Comparison of ENCODE assay signal across 8 cellular contexts in the genomic region with DNA sequence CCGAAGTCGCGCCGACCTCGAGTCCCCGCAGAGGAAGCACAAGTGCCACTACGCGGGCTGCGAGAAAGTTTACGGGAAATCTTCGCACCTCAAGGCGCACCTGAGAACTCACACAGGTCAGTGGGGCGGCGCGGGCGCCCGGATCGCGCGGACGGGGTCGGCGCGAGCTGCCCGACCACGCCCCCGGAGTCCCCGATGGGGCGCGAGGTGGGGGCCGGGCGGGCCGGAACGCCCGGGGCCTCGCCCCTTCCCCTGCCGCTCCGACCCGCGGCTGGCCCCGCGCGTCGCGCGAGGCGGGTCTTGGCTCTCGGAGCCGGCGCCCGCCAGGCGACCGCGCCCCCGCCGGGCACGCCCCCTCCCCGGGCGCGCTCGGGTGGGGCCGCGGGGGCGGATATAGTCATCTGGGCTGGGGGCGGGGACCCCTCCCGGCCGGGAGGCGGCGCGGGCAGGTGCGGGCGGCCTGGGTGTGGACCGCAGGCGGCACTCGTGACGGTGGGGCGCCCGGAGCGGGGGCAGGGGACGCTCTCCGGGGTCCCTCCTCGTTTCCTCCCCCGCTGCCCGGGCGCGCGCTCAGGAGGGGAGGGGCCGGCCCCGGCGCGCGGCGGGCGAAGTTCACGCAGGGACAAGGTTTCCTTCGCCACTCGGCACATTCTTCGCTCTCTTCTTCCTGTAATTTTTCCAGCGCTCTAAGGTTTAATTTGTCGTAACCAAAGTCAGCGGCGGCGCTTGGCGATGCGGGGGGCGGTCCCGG. TPM values are rescaled to one million over a fixed set of nuclear protein-coding genes. Genes with fewer than 3 reads are reported as not detected.
DNase-seq lines count a peak whose midpoint lies in the region; ATAC-seq, FAIRE-seq and TF ChIP-seq lines count a peak whose summit lies in the region.

No MANE protein-coding gene starts in this region.

- POLR2A ChIA-PET in A549 (lab: Yijun Ruan, JAX) = no interaction called here

- TF ChIP-seq CTCF in A549 (IDR thresholded peaks at IDR 0.05) = no peak

- H3K4me3 ChIP-seq in A549 (peak overlapping the region; percentile 71), muscle layer of duodenum (ENCODE audit: low read depth in 1 of 2, low read length in 2 of 2) (peak overlapping the region; percentile 79 to 85)

- no peaks in the 10 kb centered on the region for H3K27me3 ChIP-seq in muscle layer of duodenum (ENCODE audit: low read depth, low read length)

- DNase-seq in A549 (ENCODE audit: low read depth in 1 of 2, low spot score in 1 of 2) = peak; percentile 38 to 40
- peak; percentile 19 for DNase-seq in NCI-H226
- peak; percentile 73 for DNase-seq in activated T-cell treated with anti-CD3 and anti-CD28 coated beads for 1 hour (ENCODE audit: low read depth)
- DNase-seq in epithelial cell of prostate (ENCODE audit: low read depth, low spot score) = no peak
- DNase-seq in stimulated activated naive CD4-positive, alpha-beta T cell (lab: John Stamatoyannopoulos, UW) = peak; percentile 71 to 86 (median 78)

- no peak for TF ChIP-seq POLR2A in A549 (IDR thresholded peaks at IDR 0.05; ENCODE audit: low read length)

- H3K36me3 ChIP-seq in muscle layer of duodenum (ENCODE audit: control insufficient read depth in 1 of 2, insufficient read depth in 2 of 2, low read length in 2 of 2) = peaks cover 0 to 2% of the 10 kb centered on the region in 2 donors

- H3K4me1 ChIP-seq in A549 = peaks cover 29% of the 10 kb centered on the region
- H3K4me1 ChIP-seq in muscle layer of duodenum (ENCODE audit: control insufficient read depth in 1 of 2, insufficient read depth in 2 of 2, low read length in 2 of 2) = peaks cover 28 to 41% of the 10 kb centered on the region in 2 donors

- FAIRE-seq in A549 (lab: Jason Lieb, UNC) = no peak

- 3% methylated on average over 21 of the region's 107 CpGs for WGBS in A549 (ENCODE audit: missing lambda C conversion rate)

- peak in 1 of 2 experiments; percentile 3; a peak in 1 of 6 replicates for ATAC-seq in A549
- ATAC-seq in GM18867 (IDR thresholded peaks at IDR 0.05; ENCODE audit: unreplicated experiment) = peak; percentile 15
- no peak for ATAC-seq in GM18520 (IDR thresholded peaks at IDR 0.05; ENCODE audit: unreplicated experiment)

- TF ChIP-seq EP300 in A549 (IDR thresholded peaks at IDR 0.05) = no peak

- peak overlapping the region; percentile 96 for H3K4me2 ChIP-seq in A549

- CTCF ChIA-PET in A549 (lab: Yijun Ruan, JAX) = no interaction called here

- H3K9me3 ChIP-seq in A549 (no peaks in the 10 kb centered on the region), muscle layer of duodenum (ENCODE audit: control insufficient read depth in 1 of 2, low read length in 2 of 2) (no peaks in the 10 kb centered on the region)

- TF ChIP-seq RAD21 in A549 (conservative IDR thresholded peaks at IDR 0.05 in 1 of 2, IDR thresholded peaks at IDR 0.05 in 1 of 2) = no peak

- H3K27ac ChIP-seq in A549 (peak overlapping the region; percentile 94), epithelial cell of prostate (peak overlapping the region; percentile 95), muscle layer of duodenum (ENCODE audit: low read length) (peak overlapping the region; percentile 91)

TF ChIP-seq in A549, 52 proteins besides CTCF, POLR2A, EP300 and RAD21:
- TF ChIP-seq, protein P1, sequence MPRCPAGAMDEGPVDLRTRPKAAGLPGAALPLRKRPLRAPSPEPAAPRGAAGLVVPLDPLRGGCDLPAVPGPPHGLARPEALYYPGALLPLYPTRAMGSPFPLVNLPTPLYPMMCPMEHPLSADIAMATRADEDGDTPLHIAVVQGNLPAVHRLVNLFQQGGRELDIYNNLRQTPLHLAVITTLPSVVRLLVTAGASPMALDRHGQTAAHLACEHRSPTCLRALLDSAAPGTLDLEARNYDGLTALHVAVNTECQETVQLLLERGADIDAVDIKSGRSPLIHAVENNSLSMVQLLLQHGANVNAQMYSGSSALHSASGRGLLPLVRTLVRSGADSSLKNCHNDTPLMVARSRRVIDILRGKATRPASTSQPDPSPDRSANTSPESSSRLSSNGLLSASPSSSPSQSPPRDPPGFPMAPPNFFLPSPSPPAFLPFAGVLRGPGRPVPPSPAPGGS (IDR thresholded peaks at IDR 0.05) = peak; percentile 55; the same call in 1 of the 3 replicates
- TF ChIP-seq, protein P2, sequence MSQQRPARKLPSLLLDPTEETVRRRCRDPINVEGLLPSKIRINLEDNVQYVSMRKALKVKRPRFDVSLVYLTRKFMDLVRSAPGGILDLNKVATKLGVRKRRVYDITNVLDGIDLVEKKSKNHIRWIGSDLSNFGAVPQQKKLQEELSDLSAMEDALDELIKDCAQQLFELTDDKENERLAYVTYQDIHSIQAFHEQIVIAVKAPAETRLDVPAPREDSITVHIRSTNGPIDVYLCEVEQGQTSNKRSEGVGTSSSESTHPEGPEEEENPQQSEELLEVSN (IDR thresholded peaks at IDR 0.05; ENCODE audit: borderline replicate concordance, low read depth) = peak; percentile 45
- TF ChIP-seq SMC3 (IDR thresholded peaks at IDR 0.05) = peak; percentile 18; the same call in 2 of the 3 replicates
- no peak for TF ChIP-seq TFCP2L1 (CRISPR knock-in tag; IDR thresholded peaks at IDR 0.05)

RNA-seq across cellular contexts. Expression of a gene that starts 1.2 kb away (rescaled TPM):
- polyA plus RNA-seq in A549 (2011; rRNA removed) (53.5 and 67.0 TPM in 2 replicates), A549 (2017; fragmentation: RNase III; extraction: RNeasy Plus Mini Kit Qiagen cat#74134 plus additional on column Dnase treatment) (42.7 to 53.5 TPM (median 52.5 TPM) in 3 replicates)
- polyA plus RNA-seq in A549 (2012; cell fraction: cytosol; rRNA removed) = 15.0 and 19.2 TPM in 2 replicates
- 14.2 and 14.3 TPM in 2 replicates for polyA plus RNA-seq in A549 (2012; cell fraction: nucleus; rRNA removed)
- 38.8 and 42.3 TPM in 2 replicates for polyA minus RNA-seq in A549 (2011; rRNA and poly(A)+ RNA removed)
